ENCODE assay signal across 18 cellular contexts in the genomic region with DNA sequence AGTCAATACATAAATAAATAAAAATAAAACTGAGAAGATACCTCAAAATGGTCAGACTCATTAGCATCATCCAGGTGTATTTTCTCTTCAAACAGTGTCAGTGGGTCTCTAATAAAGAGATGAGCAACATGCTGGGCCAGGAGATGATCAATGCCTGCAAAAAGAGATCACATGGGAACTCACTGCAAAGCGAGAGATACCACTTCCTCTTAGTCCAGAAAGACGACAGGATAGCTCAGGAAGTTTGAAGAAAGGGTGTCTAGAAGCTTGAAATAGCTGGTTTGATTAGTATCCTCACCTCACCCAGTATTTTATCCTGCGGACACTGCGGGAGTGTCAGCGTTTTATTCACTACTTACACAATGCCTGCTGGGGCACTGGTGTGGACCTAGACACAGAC.
"Had no signal": no experiment of that assay in that cellular context is flagged by ENCODE, and none has a peak within 500 bp of the region (broad histone marks: within the 10 kb centered on the region; RNA-seq: fewer than 3 reads in every experiment).

No MANE protein-coding gene starts in this region.

- DNase-seq: dermis blood vessel endothelial cell; effector memory CD4-positive, alpha-beta T cell; foreskin keratinocyte; heart left ventricle; left cardiac atrium; left lung; mesenchymal stem cell; mucosa of descending colon; naive B cell; right lobe of liver; small intestine; stimulated activated CD4-positive, alpha-beta T cell treated with anti-CD3 and anti-CD28 coated beads, Interleukin-1b, Interleukin-23, amount 100 ng/mL, for 48 hours; stimulated activated CD4-positive, alpha-beta T cell treated with anti-CD3 and anti-CD28 coated beads, Interleukin-4, amount 100 ng/mL, for 1 hour; stimulated activated CD8-positive, alpha-beta memory T cell treated with anti-CD3 and anti-CD28 coated beads, Interleukin-4, amount 100 ng/mL, for 48 hours; stimulated activated naive CD4-positive, alpha-beta T cell; stimulated activated naive CD8-positive, alpha-beta T cell treated with anti-CD3 and anti-CD28 coated beads, Interleukin-15, amount 100 ng/mL, for 72 hours; thyroid gland; trophoblast cell had no signal
